In genomic region chr14:65783576-65783975, GRCh38 we compare ENCODE assay signal across 30 cellular contexts.
"Had no signal": no experiment of that assay in that cellular context is flagged by ENCODE, and none has a peak within 500 bp of the region (broad histone marks: within the 10 kb centered on the region; RNA-seq: fewer than 3 reads in every experiment).

No MANE protein-coding gene starts in this region.

- H3K27me3 ChIP-seq: neutrophil, ovary, spleen, testis had no signal

- ATAC-seq: activated CD8-positive, alpha-beta memory T cell treated with anti-CD3 and anti-CD28 coated beads, Interleukin-2, amount 10 ng/mL, durations not matched to agents 7 days and 5 days; activated naive CD8-positive, alpha-beta T cell treated with anti-CD3 and anti-CD28 coated beads, Interleukin-2, amount 50 U/mL, for 24 hours; left ventricle myocardium superior; natural killer cell treated with Interleukin-12 subunit alpha and Interleukin-12 subunit beta and Interleukin-15 and Interleukin-18, amount 100 ng/mL, for 72 hours; T-helper 17 cell had no signal

- H3K36me3 ChIP-seq: brain microvascular endothelial cell, neutrophil, ovary, prostate gland, spleen had no signal

- H3K4me3 ChIP-seq: coronary artery, hepatocyte, ovary, prostate gland, spleen, testis had no signal

- FAIRE-seq: endometrium had no signal

- DNase-seq: activated CD4-positive, alpha-beta memory T cell treated with anti-CD3 and anti-CD28 coated beads, Interleukin-2, amount 10 ng/mL, durations not matched to agents 7 days and 5 days; activated CD4-positive, alpha-beta T cell treated with anti-CD3 and anti-CD28 coated beads, Interleukin-2, amount 10 ng/mL, durations not matched to agents 24 days and 14 days; activated CD4-positive, CD25-positive, alpha-beta regulatory T cell; activated CD8-positive, alpha-beta memory T cell treated with anti-CD3 and anti-CD28 coated beads, Interleukin-2, amount 10 ng/mL, durations not matched to agents 7 days and 5 days; activated effector memory CD4-positive, alpha-beta T cell treated with anti-CD3 and anti-CD28 coated beads, Interleukin-2, amount 50 U/mL, for 16 hours; activated naive CD4-positive, alpha-beta T cell treated with anti-CD3 and anti-CD28 coated beads, Interleukin-2, amount 10 ng/mL, durations not matched to agents 7 days and 5 days; activated naive CD8-positive, alpha-beta T cell treated with anti-CD3 and anti-CD28 coated beads, Interleukin-2, amount 50 U/mL, for 24 hours; activated T-cell treated with anti-CD3 and anti-CD28 coated beads for 4 hours; anterior cingulate cortex; brain microvascular endothelial cell; central memory CD4-positive, alpha-beta T cell; foreskin melanocyte; glutamatergic neuron; kidney glomerular epithelial cell; left ventricle myocardium superior; mammary epithelial cell; midbrain; ovary; spleen; stimulated activated CD4-positive, alpha-beta T cell treated with anti-CD3 and anti-CD28 coated beads, Interleukin-4, amount 100 ng/mL, for 1 hour; stimulated activated naive CD4-positive, alpha-beta T cell; SW 1271; T-helper 17 cell; testis had no signal
